1 cellular context compared by ENCODE assay signal in the genomic region with DNA sequence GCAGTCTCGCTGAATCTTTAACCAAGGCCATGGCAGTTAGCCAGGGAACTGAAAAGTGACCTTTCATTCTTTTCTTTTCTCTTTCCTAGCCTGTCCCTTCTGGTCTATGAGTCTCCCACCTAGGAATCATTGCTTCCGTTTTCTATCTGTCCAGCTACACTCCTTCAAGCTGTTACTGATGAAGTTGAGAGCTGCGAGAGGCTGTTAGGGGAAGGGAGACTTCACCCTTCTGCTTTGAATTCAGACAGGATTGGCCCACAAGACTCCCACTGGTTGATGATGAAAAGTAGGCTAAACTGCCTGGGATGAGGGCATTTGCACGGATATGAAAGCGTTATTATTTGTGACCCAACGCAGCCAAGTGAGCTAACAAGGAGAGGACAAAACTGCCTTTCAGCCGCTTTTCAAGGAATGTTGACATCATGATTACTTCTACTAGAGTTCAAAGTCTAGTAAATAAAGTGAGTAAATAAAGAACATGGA.
TF ChIP-seq lines count a peak whose summit lies in the region.

No MANE protein-coding gene starts in this region.

TF ChIP-seq in HepG2, 621 proteins besides CTCF, POLR2A, EP300 and RAD21 (continued from another document):
- no peak for TF ChIP-seq PHF8 (CRISPR knock-in tag; IDR thresholded peaks at IDR 0.05)
- no peak for TF ChIP-seq ZNF777 (CRISPR knock-in tag; IDR thresholded peaks at IDR 0.05)
- TF ChIP-seq CBX5 (CRISPR knock-in tag; IDR thresholded peaks at IDR 0.05; ENCODE audit: borderline replicate concordance), result no peak
- no peak for TF ChIP-seq AGO1 (IDR thresholded peaks at IDR 0.05; ENCODE audit: low read depth, low read length, poor library complexity, severe bottlenecking)
- peak; percentile 41; the same call in 1 of the 2 replicates for TF ChIP-seq HMG20A (CRISPR knock-in tag; IDR thresholded peaks at IDR 0.05; ENCODE audit: borderline replicate concordance)
- no peak for TF ChIP-seq POLR2G (IDR thresholded peaks at IDR 0.05; ENCODE audit: low read depth, low read length)
- TF ChIP-seq FOXA1 (IDR thresholded peaks at IDR 0.05), result no peak
- 0 out of 2 replicates have a peak, but pooled peaks have one; percentile 26 for TF ChIP-seq FOXA1 (CRISPR knock-in tag; IDR thresholded peaks at IDR 0.05)
- TF ChIP-seq, protein P1, sequence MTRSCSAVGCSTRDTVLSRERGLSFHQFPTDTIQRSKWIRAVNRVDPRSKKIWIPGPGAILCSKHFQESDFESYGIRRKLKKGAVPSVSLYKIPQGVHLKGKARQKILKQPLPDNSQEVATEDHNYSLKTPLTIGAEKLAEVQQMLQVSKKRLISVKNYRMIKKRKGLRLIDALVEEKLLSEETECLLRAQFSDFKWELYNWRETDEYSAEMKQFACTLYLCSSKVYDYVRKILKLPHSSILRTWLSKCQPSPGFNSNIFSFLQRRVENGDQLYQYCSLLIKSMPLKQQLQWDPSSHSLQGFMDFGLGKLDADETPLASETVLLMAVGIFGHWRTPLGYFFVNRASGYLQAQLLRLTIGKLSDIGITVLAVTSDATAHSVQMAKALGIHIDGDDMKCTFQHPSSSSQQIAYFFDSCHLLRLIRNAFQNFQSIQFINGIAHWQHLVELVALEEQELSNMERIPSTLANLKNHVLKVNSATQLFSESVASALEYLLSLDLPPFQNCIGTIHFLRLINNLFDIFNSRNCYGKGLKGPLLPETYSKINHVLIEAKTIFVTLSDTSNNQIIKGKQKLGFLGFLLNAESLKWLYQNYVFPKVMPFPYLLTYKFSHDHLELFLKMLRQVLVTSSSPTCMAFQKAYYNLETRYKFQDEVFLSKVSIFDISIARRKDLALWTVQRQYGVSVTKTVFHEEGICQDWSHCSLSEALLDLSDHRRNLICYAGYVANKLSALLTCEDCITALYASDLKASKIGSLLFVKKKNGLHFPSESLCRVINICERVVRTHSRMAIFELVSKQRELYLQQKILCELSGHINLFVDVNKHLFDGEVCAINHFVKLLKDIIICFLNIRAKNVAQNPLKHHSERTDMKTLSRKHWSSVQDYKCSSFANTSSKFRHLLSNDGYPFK (CRISPR knock-in tag; IDR thresholded peaks at IDR 0.05; ENCODE audit: borderline replicate concordance), result no peak
- peak; percentile 45 for TF ChIP-seq FOXA3 (CRISPR knock-in tag; IDR thresholded peaks at IDR 0.05)
- TF ChIP-seq, protein P2, sequence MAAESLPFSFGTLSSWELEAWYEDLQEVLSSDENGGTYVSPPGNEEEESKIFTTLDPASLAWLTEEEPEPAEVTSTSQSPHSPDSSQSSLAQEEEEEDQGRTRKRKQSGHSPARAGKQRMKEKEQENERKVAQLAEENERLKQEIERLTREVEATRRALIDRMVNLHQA (CRISPR knock-in tag; IDR thresholded peaks at IDR 0.05), result no peak
- TF ChIP-seq NCOR1 (IDR thresholded peaks at IDR 0.05; ENCODE audit: borderline replicate concordance, low read length), result no peak
- TF ChIP-seq, protein P3, sequence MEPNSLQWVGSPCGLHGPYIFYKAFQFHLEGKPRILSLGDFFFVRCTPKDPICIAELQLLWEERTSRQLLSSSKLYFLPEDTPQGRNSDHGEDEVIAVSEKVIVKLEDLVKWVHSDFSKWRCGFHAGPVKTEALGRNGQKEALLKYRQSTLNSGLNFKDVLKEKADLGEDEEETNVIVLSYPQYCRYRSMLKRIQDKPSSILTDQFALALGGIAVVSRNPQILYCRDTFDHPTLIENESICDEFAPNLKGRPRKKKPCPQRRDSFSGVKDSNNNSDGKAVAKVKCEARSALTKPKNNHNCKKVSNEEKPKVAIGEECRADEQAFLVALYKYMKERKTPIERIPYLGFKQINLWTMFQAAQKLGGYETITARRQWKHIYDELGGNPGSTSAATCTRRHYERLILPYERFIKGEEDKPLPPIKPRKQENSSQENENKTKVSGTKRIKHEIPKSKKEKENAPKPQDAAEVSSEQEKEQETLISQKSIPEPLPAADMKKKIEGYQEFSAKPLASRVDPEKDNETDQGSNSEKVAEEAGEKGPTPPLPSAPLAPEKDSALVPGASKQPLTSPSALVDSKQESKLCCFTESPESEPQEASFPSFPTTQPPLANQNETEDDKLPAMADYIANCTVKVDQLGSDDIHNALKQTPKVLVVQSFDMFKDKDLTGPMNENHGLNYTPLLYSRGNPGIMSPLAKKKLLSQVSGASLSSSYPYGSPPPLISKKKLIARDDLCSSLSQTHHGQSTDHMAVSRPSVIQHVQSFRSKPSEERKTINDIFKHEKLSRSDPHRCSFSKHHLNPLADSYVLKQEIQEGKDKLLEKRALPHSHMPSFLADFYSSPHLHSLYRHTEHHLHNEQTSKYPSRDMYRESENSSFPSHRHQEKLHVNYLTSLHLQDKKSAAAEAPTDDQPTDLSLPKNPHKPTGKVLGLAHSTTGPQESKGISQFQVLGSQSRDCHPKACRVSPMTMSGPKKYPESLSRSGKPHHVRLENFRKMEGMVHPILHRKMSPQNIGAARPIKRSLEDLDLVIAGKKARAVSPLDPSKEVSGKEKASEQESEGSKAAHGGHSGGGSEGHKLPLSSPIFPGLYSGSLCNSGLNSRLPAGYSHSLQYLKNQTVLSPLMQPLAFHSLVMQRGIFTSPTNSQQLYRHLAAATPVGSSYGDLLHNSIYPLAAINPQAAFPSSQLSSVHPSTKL (CRISPR knock-in tag; IDR thresholded peaks at IDR 0.05), result 0 out of 2 replicates have a peak, but pooled peaks have one; percentile 12
- TF ChIP-seq, protein P4, sequence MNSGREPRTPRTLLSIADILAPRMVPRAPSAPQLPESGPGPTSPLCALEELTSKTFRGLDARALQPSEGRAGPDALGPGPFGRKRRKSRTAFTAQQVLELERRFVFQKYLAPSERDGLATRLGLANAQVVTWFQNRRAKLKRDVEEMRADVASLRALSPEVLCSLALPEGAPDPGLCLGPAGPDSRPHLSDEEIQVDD (CRISPR knock-in tag; IDR thresholded peaks at IDR 0.05; ENCODE audit: borderline replicate concordance), result no peak
- TF ChIP-seq, protein P5, sequence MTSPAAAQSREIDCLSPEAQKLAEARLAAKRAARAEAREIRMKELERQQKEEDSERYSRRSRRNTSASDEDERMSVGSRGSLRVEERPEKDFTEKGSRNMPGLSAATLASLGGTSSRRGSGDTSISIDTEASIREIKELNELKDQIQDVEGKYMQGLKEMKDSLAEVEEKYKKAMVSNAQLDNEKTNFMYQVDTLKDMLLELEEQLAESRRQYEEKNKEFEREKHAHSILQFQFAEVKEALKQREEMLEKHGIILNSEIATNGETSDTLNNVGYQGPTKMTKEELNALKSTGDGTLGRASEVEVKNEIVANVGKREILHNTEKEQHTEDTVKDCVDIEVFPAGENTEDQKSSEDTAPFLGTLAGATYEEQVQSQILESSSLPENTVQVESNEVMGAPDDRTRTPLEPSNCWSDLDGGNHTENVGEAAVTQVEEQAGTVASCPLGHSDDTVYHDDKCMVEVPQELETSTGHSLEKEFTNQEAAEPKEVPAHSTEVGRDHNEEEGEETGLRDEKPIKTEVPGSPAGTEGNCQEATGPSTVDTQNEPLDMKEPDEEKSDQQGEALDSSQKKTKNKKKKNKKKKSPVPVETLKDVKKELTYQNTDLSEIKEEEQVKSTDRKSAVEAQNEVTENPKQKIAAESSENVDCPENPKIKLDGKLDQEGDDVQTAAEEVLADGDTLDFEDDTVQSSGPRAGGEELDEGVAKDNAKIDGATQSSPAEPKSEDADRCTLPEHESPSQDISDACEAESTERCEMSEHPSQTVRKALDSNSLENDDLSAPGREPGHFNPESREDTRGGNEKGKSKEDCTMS (CRISPR knock-in tag; conservative IDR thresholded peaks at IDR 0.05), result no peak
- TF ChIP-seq GATAD1 (CRISPR knock-in tag; IDR thresholded peaks at IDR 0.05), result no peak
- no peak for TF ChIP-seq NFE2 (CRISPR knock-in tag; IDR thresholded peaks at IDR 0.05)
- no peak for TF ChIP-seq KLF11 (CRISPR knock-in tag; IDR thresholded peaks at IDR 0.05)
- TF ChIP-seq ATM (IDR thresholded peaks at IDR 0.05; ENCODE audit: borderline replicate concordance), result no peak
- TF ChIP-seq, protein P6, sequence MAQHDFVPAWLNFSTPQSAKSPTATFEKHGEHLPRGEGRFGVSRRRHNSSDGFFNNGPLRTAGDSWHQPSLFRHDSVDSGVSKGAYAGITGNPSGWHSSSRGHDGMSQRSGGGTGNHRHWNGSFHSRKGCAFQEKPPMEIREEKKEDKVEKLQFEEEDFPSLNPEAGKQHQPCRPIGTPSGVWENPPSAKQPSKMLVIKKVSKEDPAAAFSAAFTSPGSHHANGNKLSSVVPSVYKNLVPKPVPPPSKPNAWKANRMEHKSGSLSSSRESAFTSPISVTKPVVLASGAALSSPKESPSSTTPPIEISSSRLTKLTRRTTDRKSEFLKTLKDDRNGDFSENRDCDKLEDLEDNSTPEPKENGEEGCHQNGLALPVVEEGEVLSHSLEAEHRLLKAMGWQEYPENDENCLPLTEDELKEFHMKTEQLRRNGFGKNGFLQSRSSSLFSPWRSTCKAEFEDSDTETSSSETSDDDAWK (CRISPR knock-in tag; IDR thresholded peaks at IDR 0.05), result no peak
- TF ChIP-seq, protein P7, sequence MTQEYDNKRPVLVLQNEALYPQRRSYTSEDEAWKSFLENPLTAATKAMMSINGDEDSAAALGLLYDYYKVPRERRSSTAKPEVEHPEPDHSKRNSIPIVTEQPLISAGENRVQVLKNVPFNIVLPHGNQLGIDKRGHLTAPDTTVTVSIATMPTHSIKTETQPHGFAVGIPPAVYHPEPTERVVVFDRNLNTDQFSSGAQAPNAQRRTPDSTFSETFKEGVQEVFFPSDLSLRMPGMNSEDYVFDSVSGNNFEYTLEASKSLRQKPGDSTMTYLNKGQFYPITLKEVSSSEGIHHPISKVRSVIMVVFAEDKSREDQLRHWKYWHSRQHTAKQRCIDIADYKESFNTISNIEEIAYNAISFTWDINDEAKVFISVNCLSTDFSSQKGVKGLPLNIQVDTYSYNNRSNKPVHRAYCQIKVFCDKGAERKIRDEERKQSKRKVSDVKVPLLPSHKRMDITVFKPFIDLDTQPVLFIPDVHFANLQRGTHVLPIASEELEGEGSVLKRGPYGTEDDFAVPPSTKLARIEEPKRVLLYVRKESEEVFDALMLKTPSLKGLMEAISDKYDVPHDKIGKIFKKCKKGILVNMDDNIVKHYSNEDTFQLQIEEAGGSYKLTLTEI (CRISPR knock-in tag; conservative IDR thresholded peaks at IDR 0.05), result no peak
- TF ChIP-seq BCL6 (CRISPR knock-in tag; IDR thresholded peaks at IDR 0.05), result peak; percentile 68
- no peak for TF ChIP-seq FOXP1 (IDR thresholded peaks at IDR 0.05)
- 0 out of 2 replicates have a peak, but pooled peaks have one; percentile 35 for TF ChIP-seq FOXP1 (CRISPR knock-in tag; IDR thresholded peaks at IDR 0.05)
- TF ChIP-seq ZNF451 (CRISPR knock-in tag; IDR thresholded peaks at IDR 0.05), result no peak
- no peak for TF ChIP-seq CBX2 (IDR thresholded peaks at IDR 0.05; ENCODE audit: low read depth, low read length)
- TF ChIP-seq CBX2 (CRISPR knock-in tag; IDR thresholded peaks at IDR 0.05; ENCODE audit: low read depth), result no peak
- TF ChIP-seq TBX2 (CRISPR knock-in tag; IDR thresholded peaks at IDR 0.05; ENCODE audit: borderline replicate concordance), result no peak
- no peak for TF ChIP-seq ZSCAN9 (CRISPR knock-in tag; IDR thresholded peaks at IDR 0.05; ENCODE audit: borderline replicate concordance)
